Comparison of ENCODE assay signal across 33 cellular contexts in genomic region chr5:169848271-169848670, GRCh38.
"Had no signal": no experiment of that assay in that cellular context is flagged by ENCODE, and none has a peak within 500 bp of the region (broad histone marks: within the 10 kb centered on the region; RNA-seq: fewer than 3 reads in every experiment).

No MANE protein-coding gene starts in this region.

- H3K9me3 ChIP-seq: adrenal gland, body of pancreas had no signal

- H3K27ac Mint-ChIP-seq: activated CD4-positive, alpha-beta memory T cell treated with anti-CD3 and anti-CD28 coated beads for 36 hours; activated CD4-positive, alpha-beta T cell treated with anti-CD3 and anti-CD28 coated beads for 36 hours; activated CD4-positive, alpha-beta T cell treated with anti-CD3 and anti-CD28 coated beads, Interleukin-2, amount 10 ng/mL, durations not matched to agents 24 days and 14 days; activated CD8-positive, alpha-beta memory T cell treated with anti-CD3 and anti-CD28 coated beads, Interleukin-2, amount 10 ng/mL, durations not matched to agents 7 days and 5 days; activated CD8-positive, alpha-beta T cell treated with anti-CD3 and anti-CD28 coated beads, Interleukin-2, amount 10 ng/mL, durations not matched to agents 7 days and 5 days; activated naive CD4-positive, alpha-beta T cell treated with anti-CD3 and anti-CD28 coated beads for 36 hours; activated naive CD4-positive, alpha-beta T cell treated with anti-CD3 and anti-CD28 coated beads, Interleukin-2, amount 50 U/mL, for 24 hours; activated naive CD8-positive, alpha-beta T cell treated with anti-CD3 and anti-CD28 coated beads for 36 hours; activated naive CD8-positive, alpha-beta T cell treated with anti-CD3 and anti-CD28 coated beads, Interleukin-2, amount 50 U/mL, for 24 hours; activated T-helper 1 cell treated with anti-CD3 and anti-CD28 coated beads, Interleukin-12 subunit alpha, Interleukin-12 subunit beta, Interleukin-2, Interleukin-4 antibody, amounts not matched to agents 30 ng/mL and 10 ng/mL and 1 ng/mL, durations not matched to agents 14 hours and 24 hours and 36 hours; activated T-helper 2 cell treated with anti-CD3 and anti-CD28 coated beads, Interferon-gamma antibody, Interleukin-2, Interleukin-4, amounts not matched to agents 10 μg/mL and 5 μg/mL and 100 μg/mL, durations not matched to agents 14 hours and 24 hours and 36 hours; dendritic cell treated with granulocyte-macrophage colony-stimulating factor and Interleukin-4, amounts not matched to agents 40 ng/mL and 50 ng/mL, for 4 days; endodermal cell had no signal

- DNase-seq: activated CD4-positive, alpha-beta memory T cell treated with anti-CD3 and anti-CD28 coated beads for 36 hours; activated CD4-positive, alpha-beta T cell treated with anti-CD3 and anti-CD28 coated beads for 36 hours; activated CD4-positive, alpha-beta T cell treated with anti-CD3 and anti-CD28 coated beads, Interleukin-2, amount 10 ng/mL, durations not matched to agents 24 days and 14 days; activated CD4-positive, CD25-positive, alpha-beta regulatory T cell; activated CD4-positive, CD25-positive, alpha-beta regulatory T cell treated with anti-CD3 and anti-CD28 coated beads, Interleukin-2, amount 50 U/mL, for 72 hours; activated CD8-positive, alpha-beta memory T cell treated with anti-CD3 and anti-CD28 coated beads, Interleukin-2, amount 10 ng/mL, durations not matched to agents 7 days and 5 days; activated CD8-positive, alpha-beta memory T cell treated with anti-CD3 and anti-CD28 coated beads, Interleukin-2, amount 50 U/mL, for 4 hours; activated CD8-positive, alpha-beta T cell treated with anti-CD3 and anti-CD28 coated beads, Interleukin-2, amount 10 ng/mL, durations not matched to agents 7 days and 5 days; activated effector memory CD4-positive, alpha-beta T cell treated with anti-CD3 and anti-CD28 coated beads, Interleukin-2, amount 50 U/mL, for 16 hours; activated naive CD4-positive, alpha-beta T cell treated with anti-CD3 and anti-CD28 coated beads for 36 hours; activated naive CD8-positive, alpha-beta T cell treated with anti-CD3 and anti-CD28 coated beads for 36 hours; activated naive CD8-positive, alpha-beta T cell treated with anti-CD3 and anti-CD28 coated beads, Interleukin-2, amount 50 U/mL, for 24 hours; activated T-cell treated with anti-CD3 and anti-CD28 coated beads, Interleukin-2, amount 50 U/mL, for 1 hour; activated T-cell treated with anti-CD3 and anti-CD28 coated beads, Interleukin-2, amount 50 U/mL, for 48 hours; adrenal gland; amygdala; aorta; body of pancreas; dorsolateral prefrontal cortex; effector memory CD4-positive, alpha-beta T cell; endodermal cell; erythroblast; foreskin melanocyte; T-helper 2 cell had no signal

- H3K36me3 ChIP-seq: adrenal gland, cardiac muscle cell, esophagus muscularis mucosa, gastroesophageal sphincter had no signal

- H3K4me3 ChIP-seq: adrenal gland, body of pancreas, cardiac muscle cell, coronary artery, dorsolateral prefrontal cortex, esophagus muscularis mucosa, gastroesophageal sphincter had no signal

- H3K4me1 ChIP-seq: adrenal gland, body of pancreas, esophagus muscularis mucosa, gastroesophageal sphincter had no signal

- H3K4me1 Mint-ChIP-seq: endodermal cell had no signal

- H3K4me3 Mint-ChIP-seq: activated CD4-positive, alpha-beta memory T cell treated with anti-CD3 and anti-CD28 coated beads for 36 hours; activated CD4-positive, alpha-beta T cell treated with anti-CD3 and anti-CD28 coated beads for 36 hours; activated CD4-positive, alpha-beta T cell treated with anti-CD3 and anti-CD28 coated beads, Interleukin-2, amount 10 ng/mL, durations not matched to agents 24 days and 14 days; activated CD8-positive, alpha-beta memory T cell treated with anti-CD3 and anti-CD28 coated beads, Interleukin-2, amount 10 ng/mL, durations not matched to agents 7 days and 5 days; activated CD8-positive, alpha-beta T cell treated with anti-CD3 and anti-CD28 coated beads, Interleukin-2, amount 10 ng/mL, durations not matched to agents 7 days and 5 days; activated naive CD4-positive, alpha-beta T cell treated with anti-CD3 and anti-CD28 coated beads for 36 hours; activated naive CD4-positive, alpha-beta T cell treated with anti-CD3 and anti-CD28 coated beads, Interleukin-2, amount 50 U/mL, for 24 hours; activated naive CD8-positive, alpha-beta T cell treated with anti-CD3 and anti-CD28 coated beads for 36 hours; activated naive CD8-positive, alpha-beta T cell treated with anti-CD3 and anti-CD28 coated beads, Interleukin-2, amount 50 U/mL, for 24 hours; activated T-helper 1 cell treated with anti-CD3 and anti-CD28 coated beads, Interleukin-12 subunit alpha, Interleukin-12 subunit beta, Interleukin-2, Interleukin-4 antibody, amounts not matched to agents 30 ng/mL and 10 ng/mL and 1 ng/mL, durations not matched to agents 14 hours and 24 hours and 36 hours; central memory CD8-positive, alpha-beta T cell; dendritic cell treated with granulocyte-macrophage colony-stimulating factor and Interleukin-4, amounts not matched to agents 40 ng/mL and 50 ng/mL, for 4 days; endodermal cell had no signal

- H3K27me3 ChIP-seq: adrenal gland, body of pancreas, cardiac muscle cell, dorsolateral prefrontal cortex, esophagus muscularis mucosa had no signal

- H3K27me3 Mint-ChIP-seq: activated CD4-positive, alpha-beta memory T cell treated with anti-CD3 and anti-CD28 coated beads for 36 hours; activated CD4-positive, alpha-beta T cell treated with anti-CD3 and anti-CD28 coated beads for 36 hours; activated CD4-positive, alpha-beta T cell treated with anti-CD3 and anti-CD28 coated beads, Interleukin-2, amount 10 ng/mL, durations not matched to agents 24 days and 14 days; activated CD8-positive, alpha-beta memory T cell treated with anti-CD3 and anti-CD28 coated beads, Interleukin-2, amount 10 ng/mL, durations not matched to agents 7 days and 5 days; activated naive CD4-positive, alpha-beta T cell treated with anti-CD3 and anti-CD28 coated beads, Interleukin-2, amount 50 U/mL, for 24 hours; activated naive CD8-positive, alpha-beta T cell treated with anti-CD3 and anti-CD28 coated beads for 36 hours; activated naive CD8-positive, alpha-beta T cell treated with anti-CD3 and anti-CD28 coated beads, Interleukin-2, amount 50 U/mL, for 24 hours; central memory CD8-positive, alpha-beta T cell; dendritic cell treated with granulocyte-macrophage colony-stimulating factor and Interleukin-4, amounts not matched to agents 40 ng/mL and 50 ng/mL, for 4 days had no signal

- H3K27ac ChIP-seq: adrenal gland, body of pancreas, cardiac muscle cell, coronary artery, dorsolateral prefrontal cortex, esophagus muscularis mucosa, gastroesophageal sphincter had no signal

- ATAC-seq: activated CD4-positive, alpha-beta T cell treated with anti-CD3 and anti-CD28 coated beads for 36 hours; activated CD8-positive, alpha-beta memory T cell treated with anti-CD3 and anti-CD28 coated beads, Interleukin-2, amount 10 ng/mL, durations not matched to agents 7 days and 5 days; activated CD8-positive, alpha-beta T cell treated with anti-CD3 and anti-CD28 coated beads, Interleukin-2, amount 10 ng/mL, durations not matched to agents 7 days and 5 days; activated naive CD8-positive, alpha-beta T cell treated with anti-CD3 and anti-CD28 coated beads, Interleukin-2, amount 50 U/mL, for 24 hours; body of pancreas; gastroesophageal sphincter had no signal
